In the genomic region with DNA sequence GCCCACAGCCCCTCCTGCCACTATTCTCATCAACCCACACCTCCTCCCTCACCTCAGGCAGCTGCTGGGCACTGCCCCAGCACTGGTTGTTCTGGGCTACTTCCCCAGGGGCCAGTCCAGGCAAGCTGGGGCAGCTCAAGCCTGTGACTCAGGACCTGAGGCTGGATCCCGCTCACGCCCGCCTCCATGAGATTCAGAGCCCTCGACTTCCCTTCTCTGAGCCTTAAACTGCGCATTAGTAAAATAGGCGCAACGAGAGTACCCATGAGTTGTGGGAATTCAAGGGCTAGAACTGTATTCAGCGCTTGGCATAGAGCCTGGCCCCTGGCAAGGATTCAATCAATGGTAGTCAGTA, we compare ENCODE assay signal across 8 cellular contexts. TPM values are rescaled to one million over a fixed set of nuclear protein-coding genes. Genes with fewer than 3 reads are reported as not detected.
DNase-seq lines count a peak whose midpoint lies in the region; ATAC-seq and TF ChIP-seq lines count a peak whose summit lies in the region.

No MANE protein-coding gene starts in this region.

- H2BK5ac ChIP-seq in mesendoderm (ENCODE audit: low read length): no peak overlapping the region

- no peak overlapping the region for H2BK15ac ChIP-seq in mesendoderm (replicated peaks; ENCODE audit: low read depth)

- H4K8ac ChIP-seq in mesendoderm (ENCODE audit: low read depth, low read length): no peak overlapping the region

- intact Hi-C loops in PC-3 (cut with micrococcal nuclease): loop anchor here (2.0 kb wide), 1 partner anchor 52 kb away; no protein-coding TSS in a partner anchor
- intact Hi-C loops in dorsolateral prefrontal cortex (cut with DNase I): loop anchor here in 1 of 2 donors (2.0 to 10.0 kb wide), 2 partner anchors 52 to 540 kb away; no protein-coding TSS in a partner anchor

- DNase-seq in PC-3 (peak; percentile 60), dorsolateral prefrontal cortex (peak in 5 of 10 donors; percentile 50 to 74 (median 63)), mesendoderm (no peak), upper lobe of left lung (peak in 1 of 2 donors; percentile 90), GDM1 (lab: John Stamatoyannopoulos, UW) (no peak)

- no peak overlapping the region for H2AK5ac ChIP-seq in mesendoderm (ENCODE audit: low read length)

- peaks cover 0 to 4% (median 0%) of the 10 kb centered on the region in 11 experiments; a peak in 1 of 22 replicates for H4K20me1 ChIP-seq in BLaER1 treated with 17β-estradiol and CSF1 and Interleukin-3, amounts not matched to agents 10 nM and 100 nM
- H4K20me1 ChIP-seq in PC-3 (ENCODE audit: low read length): no peaks in the 10 kb centered on the region

- TF ChIP-seq CTCF in HEK293 (tag by site-specific recombination; IDR thresholded peaks at IDR 0.05): no peak
- no peak for TF ChIP-seq CTCF in PC-3 (conservative IDR thresholded peaks at IDR 0.05; ENCODE audit: low read depth, low read length)
- no peak for TF ChIP-seq CTCF in dorsolateral prefrontal cortex (IDR thresholded peaks at IDR 0.05 in 54 of 56, conservative IDR thresholded peaks at IDR 0.05 in 2 of 56; ENCODE audit: low read depth in 1 of 56, partially characterized antibody in 56 of 56)
- no peak for TF ChIP-seq CTCF in upper lobe of left lung (IDR thresholded peaks at IDR 0.05)

- POLR2A ChIA-PET in HEK293 (lab: Yijun Ruan, JAX): interaction anchor here (0.9 to 1.8 kb wide), 5 partner anchors 14 to 52 kb away, joined by 3 to 5 read pairs (median 4); no protein-coding TSS in a partner anchor
- POLR2A ChIA-PET in PC-3 (lab: Charles Lee; ENCODE audit: unreplicated experiment): interaction anchor here (0.6 kb wide), 1 partner anchor 398 kb away, joined by 4 read pairs; no protein-coding TSS in a partner anchor

- peak overlapping the region; percentile 55 for H3K18ac ChIP-seq in mesendoderm (ENCODE audit: low read length)

- no peaks in the 10 kb centered on the region for H3K79me2 ChIP-seq in PC-3 (ENCODE audit: low read length)
- no peaks in the 10 kb centered on the region for H3K79me2 ChIP-seq in mesendoderm (ENCODE audit: control insufficient read depth, insufficient read depth, low read length)

- H3K23ac ChIP-seq in mesendoderm (ENCODE audit: low read length): no peak overlapping the region

- no peaks in the 10 kb centered on the region for H3K9me2 ChIP-seq in PC-3 (replicated peaks; ENCODE audit: low read length)

- no peak overlapping the region for H2BK120ac ChIP-seq in mesendoderm (ENCODE audit: low read depth, low read length)

- peak overlapping the region; percentile 61 to 92 (median 82) for H3K27ac ChIP-seq in BLaER1 treated with 17β-estradiol and CSF1 and Interleukin-3, amounts not matched to agents 10 nM and 100 nM
- H3K27ac ChIP-seq in HEK293 (ENCODE audit: extremely low read depth, low read depth, low read length): peak overlapping the region; percentile 45; the same call in 1 of the 2 replicates
- peak overlapping the region; percentile 52 for H3K27ac ChIP-seq in PC-3 (ENCODE audit: low read length)
- peak overlapping the region; percentile 72 to 99 (median 93) for H3K27ac ChIP-seq in dorsolateral prefrontal cortex
- no peak overlapping the region for H3K27ac ChIP-seq in mesendoderm (ENCODE audit: low read depth, low read length)
- H3K27ac ChIP-seq in upper lobe of left lung: peak overlapping the region; percentile 95 to 97 (median 96)

- H2AFZ ChIP-seq in PC-3 (ENCODE audit: low read length): peak overlapping the region; percentile 99

- H3K9me3 ChIP-seq in BLaER1 treated with 17β-estradiol and CSF1 and Interleukin-3, amounts not matched to agents 10 nM and 100 nM (replicated peaks in 1 of 11): no peaks in the 10 kb centered on the region
- H3K9me3 ChIP-seq in HEK293 (ENCODE audit: control insufficient read depth, insufficient read depth, low read depth, low read length): no peaks in the 10 kb centered on the region
- H3K9me3 ChIP-seq in PC-3 (ENCODE audit: low read length): no peaks in the 10 kb centered on the region
- H3K9me3 ChIP-seq in upper lobe of left lung: no peaks in the 10 kb centered on the region

- H3K4me2 ChIP-seq in BLaER1 treated with 17β-estradiol and CSF1 and Interleukin-3, amounts not matched to agents 10 nM and 100 nM: peak overlapping the region; percentile 74 to 95 (median 88)
- H3K4me2 ChIP-seq in PC-3 (ENCODE audit: low read length) (peak overlapping the region; percentile 92), mesendoderm (ENCODE audit: low read length) (peak overlapping the region; percentile 59)

- H3K27me3 ChIP-seq in BLaER1 treated with 17β-estradiol and CSF1 and Interleukin-3, amounts not matched to agents 10 nM and 100 nM: no peaks in the 10 kb centered on the region
- H3K27me3 ChIP-seq in PC-3 (ENCODE audit: low read length) (no peaks in the 10 kb centered on the region), dorsolateral prefrontal cortex (no peaks in the 10 kb centered on the region), mesendoderm (ENCODE audit: insufficient read depth, low read length, poor library complexity) (no peaks in the 10 kb centered on the region), upper lobe of left lung (no peaks in the 10 kb centered on the region)

- H3K4ac ChIP-seq in mesendoderm (ENCODE audit: low read depth, low read length): no peak overlapping the region

- BruUV-seq in PC-3 (replicated peaks; lab: Mats Ljungman, UMichigan): TSS peak; percentile 97

- no peaks in the 10 kb centered on the region for H3F3A ChIP-seq in PC-3 (ENCODE audit: low read length, unreplicated experiment)

- no peak for TF ChIP-seq POLR2A in upper lobe of left lung (IDR thresholded peaks at IDR 0.05)

- CTCF ChIA-PET in HEK293 (lab: Yijun Ruan, JAX) (interaction anchor here (0.6 to 12.6 kb wide), 4 partner anchors 15 to 347 kb away, joined by 3 to 275 read pairs (median 4); no protein-coding TSS in a partner anchor), PC-3 (lab: Charles Lee) (interaction anchor here (0.8 to 1.7 kb wide), 3 partner anchors 48 to 733 kb away, joined by 3 to 33 read pairs (median 15); no protein-coding TSS in a partner anchor)

- H3K9ac ChIP-seq in BLaER1 treated with 17β-estradiol and CSF1 and Interleukin-3, amounts not matched to agents 10 nM and 100 nM: peak overlapping the region; percentile 67 to 87 (median 80)
- H3K9ac ChIP-seq in PC-3 (ENCODE audit: low read length): peak overlapping the region; percentile 65
- peak overlapping the region; percentile 67 for H3K9ac ChIP-seq in mesendoderm (ENCODE audit: low read length)

- no peak overlapping the region for H4K5ac ChIP-seq in mesendoderm (ENCODE audit: low read length)

- H3K56ac ChIP-seq in mesendoderm (ENCODE audit: low read length): peak overlapping the region; percentile 65

- H3K36me3 ChIP-seq in BLaER1 treated with 17β-estradiol and CSF1 and Interleukin-3, amounts not matched to agents 10 nM and 100 nM: no peaks in the 10 kb centered on the region
- H3K36me3 ChIP-seq in HEK293 (ENCODE audit: control insufficient read depth in 2 of 2, insufficient read depth in 1 of 2, low read length in 2 of 2) (no peaks in the 10 kb centered on the region), PC-3 (ENCODE audit: low read depth, low read length) (no peaks in the 10 kb centered on the region), mesendoderm (ENCODE audit: control insufficient read depth, insufficient read depth, low read length) (no peaks in the 10 kb centered on the region), upper lobe of left lung (no peaks in the 10 kb centered on the region)

- ATAC-seq in PC-3: peak; percentile 32
- ATAC-seq in upper lobe of left lung (ENCODE audit: low FRiP score in 2 of 2): peak; percentile 69 to 80
- no peak for ATAC-seq in HG02763 (IDR thresholded peaks at IDR 0.05; ENCODE audit: unreplicated experiment)

- peaks cover 67 to 94% (median 75%) of the 10 kb centered on the region in 10 experiments for H3K4me1 ChIP-seq in BLaER1 treated with 17β-estradiol and CSF1 and Interleukin-3, amounts not matched to agents 10 nM and 100 nM
- H3K4me1 ChIP-seq in HEK293 (ENCODE audit: control insufficient read depth, insufficient read depth, low read length): no peaks in the 10 kb centered on the region; the same call in 1 of the 2 replicates
- H3K4me1 ChIP-seq in PC-3 (ENCODE audit: insufficient read depth, low read length): peaks cover 21% of the 10 kb centered on the region
- peaks cover 3% of the 10 kb centered on the region for H3K4me1 ChIP-seq in mesendoderm (ENCODE audit: control insufficient read depth, low read depth, low read length)
- H3K4me1 ChIP-seq in upper lobe of left lung: peaks cover 48 to 61% (median 53%) of the 10 kb centered on the region in 4 donors

- no peaks in the 10 kb centered on the region for H3K79me1 ChIP-seq in mesendoderm (ENCODE audit: low read length)

- WGBS in mesendoderm (ENCODE audit: extremely low coverage, insufficient coverage, low lambda C conversion rate): no CpG with 5 or more reads among the region's 8 CpGs
- 6 to 18% methylated on average over 5 to 8 of the region's 8 CpGs for whole genome bisulfite sequencing in upper lobe of left lung, 2 donors

- no peak for TF ChIP-seq EP300 in upper lobe of left lung (IDR thresholded peaks at IDR 0.05)

- peak overlapping the region; percentile 41 to 72 (median 59) for H3K4me3 ChIP-seq in BLaER1 treated with 17β-estradiol and CSF1 and Interleukin-3, amounts not matched to agents 10 nM and 100 nM
- H3K4me3 ChIP-seq in HEK293 (ENCODE audit: low read depth, low read length) (peak overlapping the region; percentile 29; the same call in 1 of the 2 replicates), PC-3 (ENCODE audit: low read length) (peak overlapping the region; percentile 76), dorsolateral prefrontal cortex (peak overlapping the region; percentile 47 to 93 (median 77)), mesendoderm (ENCODE audit: low read length) (no peak overlapping the region), upper lobe of left lung (peak overlapping the region in 3 of 4 donors; percentile 68 to 80 (median 75))

TF ChIP-seq in HEK293, 187 proteins besides CTCF, POLR2A, EP300 and RAD21 (continues in another document):
- TF ChIP-seq ZNF600 (tag by site-specific recombination; IDR thresholded peaks at IDR 0.05) (0 out of 2 replicates have a peak, but pooled peaks have one; percentile 16), ZNF530 (tag by site-specific recombination; IDR thresholded peaks at IDR 0.05; ENCODE audit: low read depth) (no peak)
- TF ChIP-seq, protein P1, sequence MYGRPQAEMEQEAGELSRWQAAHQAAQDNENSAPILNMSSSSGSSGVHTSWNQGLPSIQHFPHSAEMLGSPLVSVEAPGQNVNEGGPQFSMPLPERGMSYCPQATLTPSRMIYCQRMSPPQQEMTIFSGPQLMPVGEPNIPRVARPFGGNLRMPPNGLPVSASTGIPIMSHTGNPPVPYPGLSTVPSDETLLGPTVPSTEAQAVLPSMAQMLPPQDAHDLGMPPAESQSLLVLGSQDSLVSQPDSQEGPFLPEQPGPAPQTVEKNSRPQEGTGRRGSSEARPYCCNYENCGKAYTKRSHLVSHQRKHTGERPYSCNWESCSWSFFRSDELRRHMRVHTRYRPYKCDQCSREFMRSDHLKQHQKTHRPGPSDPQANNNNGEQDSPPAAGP (tag by site-specific recombination; IDR thresholded peaks at IDR 0.05): peak; percentile 21; the same call in 1 of the 2 replicates

RNA-seq across cellular contexts. Expression of a gene that starts 0.8 kb away (rescaled TPM):
- total RNA-seq in PC-3 (2014; rRNA removed) (4.3 and 5.0 TPM in 2 replicates), dorsolateral prefrontal cortex (100 to 1,000 TPM in 11 of 120 experiments, 10 to 100 TPM in 109; 22.6 to 179 (median 59.4) TPM), upper lobe of left lung (100 to 1,000 TPM in 2 of 6 donors, 10 to 100 TPM in 4; 29.8 to 148 (median 69.9) TPM)
- 0.81 TPM for polyA plus RNA-seq in mesendoderm (2013, experiment 1 of 2)
- polyA plus RNA-seq in mesendoderm (2013, experiment 2 of 2): 0.91 TPM
